9 cellular contexts compared by ENCODE assay signal in the genomic region with DNA sequence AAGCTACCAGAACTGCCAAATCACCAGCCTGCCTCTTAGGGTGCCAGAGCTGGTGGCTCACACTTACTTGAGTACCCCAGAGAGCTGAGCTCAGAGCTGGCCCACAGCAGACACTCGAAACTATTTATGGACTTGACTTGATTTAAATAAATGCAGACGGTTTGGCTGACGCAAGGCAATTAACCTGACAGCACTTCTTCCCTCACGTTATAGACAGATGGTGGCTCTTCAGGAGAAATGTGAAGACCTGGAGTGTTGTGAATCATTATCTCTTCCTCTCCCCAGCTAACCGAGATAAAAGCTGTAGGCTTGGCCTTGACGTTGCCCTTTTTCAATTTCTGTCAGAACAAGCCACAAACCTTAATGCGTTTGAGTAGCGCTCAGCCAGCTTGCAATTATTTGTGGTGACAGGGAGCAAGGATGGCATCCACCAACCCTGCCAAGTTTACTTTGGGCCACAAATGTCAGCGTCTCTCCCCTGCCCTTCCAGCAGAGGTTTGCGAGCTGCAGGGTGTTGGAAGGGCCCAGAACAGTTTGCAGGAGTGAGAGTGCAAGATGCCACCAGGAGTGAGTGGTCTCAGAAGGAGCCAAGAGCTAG. TPM values are rescaled to one million over a fixed set of nuclear protein-coding genes. Genes with fewer than 3 reads are reported as not detected.
DNase-seq lines count a peak whose midpoint lies in the region; ATAC-seq and TF ChIP-seq lines count a peak whose summit lies in the region.
"Had no signal": no experiment of that assay in that cellular context is flagged by ENCODE, and none has a peak within 500 bp of the region (broad histone marks: within the 10 kb centered on the region; RNA-seq: fewer than 3 reads in every experiment).

No MANE protein-coding gene starts in this region.

- H3K79me2 ChIP-seq in mesendoderm (ENCODE audit: control insufficient read depth, insufficient read depth, low read length): no peaks in the 10 kb centered on the region

- no CpG with 5 or more reads among the region's 10 CpGs for WGBS in mesendoderm (ENCODE audit: extremely low coverage, insufficient coverage, low lambda C conversion rate)

- H3K27ac Mint-ChIP-seq in chondrocyte (ENCODE audit: unreplicated experiment): no peak overlapping the region

- H3K27ac ChIP-seq in mesendoderm (ENCODE audit: low read depth, low read length): peak overlapping the region; percentile 39
- H3K27ac ChIP-seq: SK-N-MC had no signal

- peaks cover 1% of the 10 kb centered on the region for H3K36me3 Mint-ChIP-seq in chondrocyte (ENCODE audit: low read depth)

- peak overlapping the region; percentile 37 for H3K4ac ChIP-seq in mesendoderm (ENCODE audit: low read depth, low read length)

- no peak for TF ChIP-seq CTCF in chondrocyte (IDR thresholded peaks at IDR 0.05)

- no peaks in the 10 kb centered on the region for H3K36me3 ChIP-seq in mesendoderm (ENCODE audit: control insufficient read depth, insufficient read depth, low read length)

- H3K56ac ChIP-seq in mesendoderm (ENCODE audit: low read length): peak overlapping the region; percentile 60

- no peak overlapping the region for H2BK15ac ChIP-seq in mesendoderm (replicated peaks; ENCODE audit: low read depth)

- H3K4me3 ChIP-seq in mesendoderm (ENCODE audit: low read length): no peak overlapping the region
- H3K4me3 ChIP-seq: SK-N-MC had no signal

- H4K8ac ChIP-seq in mesendoderm (ENCODE audit: low read depth, low read length): no peak overlapping the region

- peaks cover 6% of the 10 kb centered on the region for H3K9me3 Mint-ChIP-seq in chondrocyte (ENCODE audit: low read depth)

- no peak overlapping the region for H3K4me2 ChIP-seq in mesendoderm (ENCODE audit: low read length)

- H3K18ac ChIP-seq in mesendoderm (ENCODE audit: low read length): peak overlapping the region; percentile 43

- no peak overlapping the region for H3K4me3 Mint-ChIP-seq in chondrocyte (ENCODE audit: unreplicated experiment)

- no peak overlapping the region for H4K5ac ChIP-seq in mesendoderm (ENCODE audit: low read length)

- peak overlapping the region; percentile 81 for H2BK5ac ChIP-seq in mesendoderm (ENCODE audit: low read length)

- ATAC-seq in HG03378 (IDR thresholded peaks at IDR 0.05; ENCODE audit: unreplicated experiment): peak; percentile 65
- ATAC-seq in HG02852 (IDR thresholded peaks at IDR 0.05; ENCODE audit: unreplicated experiment): no peak
- ATAC-seq in HG02840 (IDR thresholded peaks at IDR 0.05; ENCODE audit: low FRiP score, unreplicated experiment): no peak

- H3K9ac ChIP-seq in mesendoderm (ENCODE audit: low read length): peak overlapping the region; percentile 8

- DNase-seq in activated CD8-positive, alpha-beta memory T cell treated with anti-CD3 and anti-CD28 coated beads, Interleukin-2, amount 50 U/mL, for 48 hours: peak; percentile 65
- no peak for DNase-seq in activated CD8-positive, alpha-beta memory T cell treated with anti-CD3 and anti-CD28 coated beads, Interleukin-2, amount 50 U/mL, for 4 hours
- peak; percentile 18 for DNase-seq in SK-N-DZ (ENCODE audit: low spot score)
- DNase-seq in mesendoderm: peak; percentile 90
- no peak for DNase-seq in chondrocyte (ENCODE audit: low spot score)

- no peaks in the 10 kb centered on the region for H3K27me3 ChIP-seq in mesendoderm (ENCODE audit: insufficient read depth, low read length, poor library complexity)

- H2BK120ac ChIP-seq in mesendoderm (ENCODE audit: low read depth, low read length): no peak overlapping the region

- peaks cover 31% of the 10 kb centered on the region for H3K4me1 ChIP-seq in mesendoderm (ENCODE audit: control insufficient read depth, low read depth, low read length)

- H3K23ac ChIP-seq in mesendoderm (ENCODE audit: low read length): no peak overlapping the region

- no peak overlapping the region for H2AK5ac ChIP-seq in mesendoderm (ENCODE audit: low read length)

- H3K4me1 Mint-ChIP-seq in chondrocyte (ENCODE audit: low read depth): peaks cover 3% of the 10 kb centered on the region

- no peaks in the 10 kb centered on the region for H3K79me1 ChIP-seq in mesendoderm (ENCODE audit: low read length)

- no peaks in the 10 kb centered on the region for H3K27me3 Mint-ChIP-seq in chondrocyte (ENCODE audit: low read depth)

RNA-seq across cellular contexts. Expression of a gene that starts 34.0 kb away (rescaled TPM):
- polyA plus RNA-seq in SK-N-DZ (2014; cell fraction: cytosol; rRNA removed): 0.77 and 1.7 TPM in 2 replicates
- polyA plus RNA-seq in SK-N-DZ (2014; cell fraction: nucleus; rRNA removed): 1.3 and 1.6 TPM in 2 replicates
- 23.5 TPM for polyA plus RNA-seq in mesendoderm (2013, experiment 1 of 2)
- 23.0 TPM for polyA plus RNA-seq in mesendoderm (2013, experiment 2 of 2)
- total RNA-seq in chondrocyte: 12.1 to 20.6 TPM (median 18.5 TPM) in 3 replicates

Comparison
In these comparisons a context has a peak if more than half of its experiments do, and no peak if none do; other contexts are left out.
1. DNase-seq: peak in activated CD8-positive, alpha-beta memory T cell treated with anti-CD3 and anti-CD28 coated beads, Interleukin-2, amount 50 U/mL, for 48 hours (single experiment), SK-N-DZ (single experiment) and mesendoderm (single experiment); none in activated CD8-positive, alpha-beta memory T cell treated with anti-CD3 and anti-CD28 coated beads, Interleukin-2, amount 50 U/mL, for 4 hours (single experiment) and chondrocyte (single experiment).